In the genomic region with DNA sequence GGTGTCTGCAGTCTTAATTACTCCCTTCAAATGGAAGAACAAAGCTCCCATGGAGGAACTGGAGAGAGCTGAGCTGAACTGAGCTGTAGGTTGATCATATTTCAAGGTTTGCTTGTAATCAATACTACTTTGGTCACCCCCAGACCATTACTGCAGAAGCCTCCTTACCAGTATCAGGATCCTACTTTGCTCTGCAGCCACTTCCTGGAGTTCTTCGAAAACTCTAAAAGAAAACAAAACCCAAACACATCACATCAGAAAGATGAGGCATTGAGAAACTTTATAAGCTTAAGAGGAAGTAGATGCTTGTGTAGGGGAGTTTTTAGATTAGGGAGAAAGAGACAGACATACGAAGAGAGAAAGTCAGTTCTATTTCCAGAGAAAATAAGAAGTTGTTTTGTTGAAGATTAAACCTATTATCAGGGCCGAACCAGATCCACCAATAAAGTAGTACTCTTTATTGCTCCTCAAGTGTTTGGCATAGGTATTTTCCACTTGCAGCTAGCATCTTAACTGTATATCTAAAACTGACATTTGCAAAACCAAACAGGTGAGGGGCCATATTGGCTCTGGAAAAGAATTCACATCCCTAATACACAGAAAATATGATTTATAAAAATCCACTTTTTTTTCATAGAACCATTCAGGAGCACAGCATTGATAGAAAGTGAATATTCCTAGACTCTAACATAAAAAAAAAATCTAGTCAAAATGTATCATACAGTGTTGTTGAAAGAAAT, we compare ENCODE assay signal across 9 cellular contexts.
DNase-seq lines count a peak whose midpoint lies in the region; ATAC-seq, FAIRE-seq and TF ChIP-seq lines count a peak whose summit lies in the region.
"Had no signal": no experiment of that assay in that cellular context is flagged by ENCODE, and none has a peak within 500 bp of the region (broad histone marks: within the 10 kb centered on the region; RNA-seq: fewer than 3 reads in every experiment).

No MANE protein-coding gene starts in this region.

- ATAC-seq in GM21515 (IDR thresholded peaks at IDR 0.05; ENCODE audit: unreplicated experiment) (peak; percentile 34), HG03558 (IDR thresholded peaks at IDR 0.05; ENCODE audit: extremely low read depth, unreplicated experiment) (peak; percentile 23)

- no peak overlapping the region for H3K4me3 ChIP-seq in choroid plexus epithelial cell (ENCODE audit: low read depth, low read length)

- peak; percentile 80 for FAIRE-seq in GM18507 (lab: Jason Lieb, UNC)

- no peak for TF ChIP-seq CTCF in choroid plexus epithelial cell (conservative IDR thresholded peaks at IDR 0.05; ENCODE audit: low read depth, low read length)

- DNase-seq in GM18507 (ENCODE audit: extremely low spot score, insufficient read length, low read depth) (no peak), choroid plexus epithelial cell (ENCODE audit: low read depth) (peak; percentile 60), inferior parietal cortex (ENCODE audit: extremely low spot score) (no peak), NCI-H2107 treated with DMSO at 0.1 percent for 48 hours (lab: John Stamatoyannopoulos, UW; ENCODE audit: unreplicated experiment) (no peak), NCI-H1092 treated with DMSO at 0.1 percent for 48 hours (lab: John Stamatoyannopoulos, UW) (no peak)
- no peak for DNase-seq in stimulated activated CD4-positive, alpha-beta T cell treated with anti-CD3 and anti-CD28 coated beads, Interleukin-2, amount 100 ng/mL, for 24 hours
- DNase-seq: activated T-cell treated with anti-CD3 and anti-CD28 coated beads, Interleukin-2, amount 50 U/mL, for 1 hour had no signal
